Comparison of ENCODE assay signal across 12 cellular contexts in the genomic region with DNA sequence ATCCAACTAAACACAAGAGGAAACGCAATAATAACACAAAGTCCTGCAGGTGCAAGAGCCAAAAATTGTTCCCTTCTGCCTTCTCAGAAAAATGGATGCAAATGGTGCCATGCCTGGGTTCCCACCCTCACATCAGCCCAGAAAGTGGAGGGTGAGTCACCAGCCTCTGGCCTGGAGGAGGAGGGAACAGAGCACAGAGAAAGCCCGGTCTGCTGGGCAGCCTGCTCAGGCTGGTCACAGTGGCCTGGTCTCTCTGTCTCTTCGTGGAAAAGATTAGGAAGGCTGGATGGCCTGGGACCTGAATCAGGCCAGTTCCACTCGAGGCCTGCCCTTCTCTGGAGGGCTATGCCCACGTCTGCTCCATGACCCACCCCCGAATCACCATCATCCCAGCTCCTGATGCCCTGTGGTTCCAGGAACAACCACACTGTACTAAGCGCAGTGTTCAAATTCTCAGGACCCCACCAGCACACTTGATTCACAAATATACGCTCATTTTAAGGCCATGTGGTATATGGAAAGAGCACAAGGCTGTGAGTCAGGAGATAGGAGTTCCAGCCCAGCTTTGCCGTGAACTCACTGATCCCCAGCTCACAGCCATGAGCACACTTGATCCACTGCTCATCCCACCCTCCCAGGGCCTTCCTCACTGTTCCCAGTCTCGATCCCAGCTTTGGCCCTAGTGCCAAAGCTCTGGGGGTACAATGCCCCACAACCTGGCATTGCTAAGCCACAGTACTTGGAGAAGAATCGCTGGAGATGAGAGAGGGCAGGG.
DNase-seq lines count a peak whose midpoint lies in the region; ATAC-seq and TF ChIP-seq lines count a peak whose summit lies in the region.
"Had no signal": no experiment of that assay in that cellular context is flagged by ENCODE, and none has a peak within 500 bp of the region (broad histone marks: within the 10 kb centered on the region; RNA-seq: fewer than 3 reads in every experiment).

No MANE protein-coding gene starts in this region.

- H3K4me3 Mint-ChIP-seq in HFFc6, result no peak overlapping the region
- H3K4me3 Mint-ChIP-seq: central memory CD8-positive, alpha-beta T cell had no signal

- DNase-seq in HFFc6 (peak; percentile 28), SW480 (ENCODE audit: low spot score) (peak; percentile 20), foreskin keratinocyte (peak; percentile 44 to 71), thoracic aorta (ENCODE audit: low spot score) (no peak), inferior parietal cortex (ENCODE audit: extremely low spot score) (no peak), NCI-H2171 treated with DMSO at 0.1 percent for 48 hours (lab: John Stamatoyannopoulos, UW) (no peak), activated gamma-delta T cell treated with Interleukin-2 at 50 U/mL for 16 hours (no peak)
- DNase-seq: foreskin melanocyte, NCI-H2029 had no signal

- H3K9me3 Mint-ChIP-seq in HFFc6, result peaks cover 4% of the 10 kb centered on the region; the same call in 1 of the 2 replicates
- H3K9me3 Mint-ChIP-seq: central memory CD8-positive, alpha-beta T cell had no signal

- peak overlapping the region; percentile 87 for H3K27ac Mint-ChIP-seq in HFFc6

- H3K4me3 ChIP-seq in thoracic aorta, result no peak overlapping the region
- H3K4me3 ChIP-seq: vagina had no signal

- ATAC-seq in foreskin keratinocyte, result peak; percentile 53
- ATAC-seq in thoracic aorta (ENCODE audit: insufficient number of reproducible peaks, low FRiP score, low read depth), result no peak
- ATAC-seq in HG03378 (IDR thresholded peaks at IDR 0.05; ENCODE audit: unreplicated experiment), result no peak

- H3K36me3 ChIP-seq in thoracic aorta, result no peaks in the 10 kb centered on the region
- H3K36me3 ChIP-seq: vagina had no signal

- no peaks in the 10 kb centered on the region for H3K9me3 ChIP-seq in thoracic aorta
- H3K9me3 ChIP-seq: vagina had no signal

- H3K27ac ChIP-seq in foreskin keratinocyte, result peak overlapping the region; percentile 93
- peak overlapping the region; percentile 7 to 80 for H3K27ac ChIP-seq in thoracic aorta
- H3K27ac ChIP-seq: vagina had no signal

- peaks cover 4% of the 10 kb centered on the region; the same call in 1 of the 2 replicates for H3K36me3 Mint-ChIP-seq in HFFc6 (ENCODE audit: low read depth)

- peaks cover 60% of the 10 kb centered on the region for H3K4me1 Mint-ChIP-seq in HFFc6 (ENCODE audit: low read depth)
- H3K4me1 Mint-ChIP-seq: central memory CD8-positive, alpha-beta T cell had no signal

- H3K27me3 ChIP-seq in foreskin keratinocyte (no peaks in the 10 kb centered on the region), thoracic aorta (replicated peaks; ENCODE audit: insufficient read depth) (no peaks in the 10 kb centered on the region)
- H3K27me3 ChIP-seq: vagina had no signal

- H3K27me3 Mint-ChIP-seq in HFFc6 (ENCODE audit: insufficient read depth), result peaks cover 20% of the 10 kb centered on the region

- H3K4me1 ChIP-seq in foreskin keratinocyte, result peaks cover 46% of the 10 kb centered on the region
- peaks cover 15 to 49% of the 10 kb centered on the region in 2 donors for H3K4me1 ChIP-seq in thoracic aorta (ENCODE audit: control insufficient read depth in 1 of 2, low read depth in 2 of 2)
- H3K4me1 ChIP-seq: vagina had no signal

- no peak for TF ChIP-seq CTCF in HFFc6 (IDR thresholded peaks at IDR 0.05)
- TF ChIP-seq CTCF in foreskin keratinocyte (conservative IDR thresholded peaks at IDR 0.05), result no peak
- TF ChIP-seq CTCF in thoracic aorta (IDR thresholded peaks at IDR 0.05), result no peak

Comparison
In these comparisons a context has a peak if more than half of its experiments do, and no peak if none do; other contexts are left out.
1. DNase-seq: peak in HFFc6 (single experiment), SW480 (single experiment) and foreskin keratinocyte (2 of 2); none in thoracic aorta (single experiment), inferior parietal cortex (single experiment), NCI-H2171 treated with DMSO at 0.1 percent for 48 hours (single experiment) and activated gamma-delta T cell treated with Interleukin-2 at 50 U/mL for 16 hours (single experiment).